Comparison of ENCODE assay signal across 1 cellular context in genomic region chr11:17207317-17208256, GRCh38.
A peak's percentile ranks its signal among the peaks of the same experiment; 100 is the strongest.
TF ChIP-seq lines count a peak whose summit lies in the region.

PIK3C2A (minus strand) TSS chr11:17207986; CDS start chr11:17169741, 38,245 bp downstream.

TF ChIP-seq in HEK293, 187 proteins besides CTCF, POLR2A, EP300 and RAD21 (continued from another document):
- no peak for TF ChIP-seq ZNF518A (tag by site-specific recombination; conservative IDR thresholded peaks at IDR 0.05; ENCODE audit: low read depth)
- TF ChIP-seq ZNF629 (tag by site-specific recombination; IDR thresholded peaks at IDR 0.05), result 0 out of 2 replicates have a peak, but pooled peaks have one; percentile 25
- peak; percentile 88 for TF ChIP-seq ZNF335 (tag by site-specific recombination; conservative IDR thresholded peaks at IDR 0.05)
- TF ChIP-seq ZBTB7A (tag by site-specific recombination; IDR thresholded peaks at IDR 0.05; ENCODE audit: low read depth), result no peak
- no peak for TF ChIP-seq ZNF140 (tag by site-specific recombination; IDR thresholded peaks at IDR 0.05)
- no peak for TF ChIP-seq ZNF513 (tag by site-specific recombination; IDR thresholded peaks at IDR 0.05)
- TF ChIP-seq ZBTB8A (tag by site-specific recombination; IDR thresholded peaks at IDR 0.05), result peak; percentile 63; the same call in 1 of the 2 replicates
- TF ChIP-seq ZNF639 (tag by site-specific recombination; IDR thresholded peaks at IDR 0.05), result 0 out of 2 replicates have a peak, but pooled peaks have one; percentile 25
- TF ChIP-seq ZNF776 (tag by site-specific recombination; IDR thresholded peaks at IDR 0.05; ENCODE audit: borderline replicate concordance), result no peak
- 0 out of 2 replicates have a peak, but pooled peaks have one; percentile 56 for TF ChIP-seq ZSCAN23 (tag by site-specific recombination; IDR thresholded peaks at IDR 0.05)
- TF ChIP-seq HIC1 (tag by site-specific recombination; IDR thresholded peaks at IDR 0.05), result peak; percentile 58
- no peak for TF ChIP-seq ZNF174 (tag by site-specific recombination; IDR thresholded peaks at IDR 0.05)
- TF ChIP-seq ZNF132 (tag by site-specific recombination; IDR thresholded peaks at IDR 0.05; ENCODE audit: borderline replicate concordance), result no peak
- no peak for TF ChIP-seq ZBTB44 (tag by site-specific recombination; IDR thresholded peaks at IDR 0.05)
